Comparison of ENCODE assay signal across 16 cellular contexts in the genomic region with DNA sequence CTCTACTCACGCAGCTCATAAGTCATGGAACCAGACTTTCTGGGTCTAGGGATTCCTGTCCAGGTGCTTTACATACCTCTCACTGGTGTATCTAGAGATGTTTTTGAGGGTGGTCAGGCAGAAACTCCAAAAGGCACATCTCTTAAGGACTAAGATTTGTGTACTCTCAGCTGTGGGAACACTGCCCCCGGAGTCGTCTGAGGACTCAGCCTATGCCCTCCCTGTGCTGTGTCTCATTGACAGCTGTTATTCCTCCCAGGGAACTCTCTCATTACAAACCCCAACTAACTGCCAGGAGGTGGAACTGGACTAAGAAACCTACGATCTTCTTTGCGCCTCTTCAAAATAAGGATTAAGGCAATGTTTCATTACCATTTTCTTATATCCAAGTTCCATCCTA.
A peak's percentile ranks its signal among the peaks of the same experiment; 100 is the strongest.
DNase-seq lines count a peak whose midpoint lies in the region; ATAC-seq and TF ChIP-seq lines count a peak whose summit lies in the region.
"Had no signal": no experiment of that assay in that cellular context is flagged by ENCODE, and none has a peak within 500 bp of the region (broad histone marks: within the 10 kb centered on the region; RNA-seq: fewer than 3 reads in every experiment).

No MANE protein-coding gene starts in this region.

- H4K20me1 ChIP-seq in OCI-LY3 (ENCODE audit: insufficient read depth, low read length): no peaks in the 10 kb centered on the region

- H3K36me3 ChIP-seq in OCI-LY3 (replicated peaks; ENCODE audit: low read depth, low read length): no peaks in the 10 kb centered on the region
- H3K36me3 ChIP-seq: BE2C had no signal

- no peak overlapping the region for H3K9ac ChIP-seq in OCI-LY3 (ENCODE audit: low read length)

- H3K27me3 ChIP-seq in OCI-LY3 (ENCODE audit: low read depth, low read length): peaks cover 8% of the 10 kb centered on the region; the same call in 1 of the 2 replicates
- H3K27me3 ChIP-seq: BE2C had no signal

- peaks cover 35% of the 10 kb centered on the region for H3K4me1 ChIP-seq in OCI-LY3 (ENCODE audit: low read length)
- H3K4me1 ChIP-seq: BE2C had no signal

- H3K27ac ChIP-seq in OCI-LY3 (ENCODE audit: low read length): no peak overlapping the region; the same call in 1 of the 2 replicates
- H3K27ac ChIP-seq: C4-2B had no signal

- ATAC-seq in HG03045 (IDR thresholded peaks at IDR 0.05; ENCODE audit: unreplicated experiment) (no peak), GM19397 (IDR thresholded peaks at IDR 0.05; ENCODE audit: unreplicated experiment) (no peak), GM18519 (IDR thresholded peaks at IDR 0.05; ENCODE audit: low FRiP score, unreplicated experiment) (no peak)

- no peaks in the 10 kb centered on the region for H3K79me2 ChIP-seq in OCI-LY3 (ENCODE audit: low read length)

- TF ChIP-seq CTCF in OCI-LY3 (IDR thresholded peaks at IDR 0.05; ENCODE audit: low read depth, low read length): no peak

- DNase-seq in DMS 273 treated with DMSO at 0.1 percent for 48 hours (lab: John Stamatoyannopoulos, UW) (peak; percentile 88), NCI-H2171 (lab: John Stamatoyannopoulos, UW) (peak; percentile 2), left kidney (ENCODE audit: low read depth, low spot score) (peak; percentile 59)
- DNase-seq in stimulated activated CD4-positive, alpha-beta T cell treated with anti-CD3 and anti-CD28 coated beads, Interleukin-15, amount 100 ng/mL, for 24 hours: no peak
- DNase-seq: ACHN; BE2C; CD4-positive, alpha-beta memory T cell; DMS53; GF-D8; HCEC 1CT; HFFc6 had no signal

- no peak overlapping the region for H2AFZ ChIP-seq in OCI-LY3 (ENCODE audit: low read depth, low read length)

- H3K4me3 ChIP-seq in OCI-LY3 (ENCODE audit: low read length): 0 out of 2 replicates have a peak overlapping the region, but pooled peaks have one; percentile 77

- H3K4me2 ChIP-seq in OCI-LY3 (ENCODE audit: low read length): peak overlapping the region; percentile 99

- H3K9me3 ChIP-seq in OCI-LY3 (ENCODE audit: insufficient read depth, low read length): no peaks in the 10 kb centered on the region
- H3K9me3 ChIP-seq: BE2C had no signal
